Comparison of ENCODE assay signal across 8 cellular contexts in genomic region chr12:56315626-56316473, GRCh38. TPM values are rescaled to one million over a fixed set of nuclear protein-coding genes. Genes with fewer than 3 reads are reported as not detected.
A peak's percentile ranks its signal among the peaks of the same experiment; 100 is the strongest.
DNase-seq lines count a peak whose midpoint lies in the region; TF ChIP-seq lines count a peak whose summit lies in the region.

Gene CNPY2 (minus strand): TSS chr12:56315988. CDS start chr12:56315217, 771 bp downstream.

- H3K4me3 Mint-ChIP-seq in nephron = peak within 1 kb of the TSS; percentile 98 to 99 (median 99)
- peak within 1 kb of the TSS; percentile 98 for H3K4me3 Mint-ChIP-seq in stimulated activated naive CD8-positive, alpha-beta T cell treated with anti-CD3 and anti-CD28 coated beads, Interleukin-15, Interleukin-2, amounts not matched to agents 100 ng/mL and 50 ng/mL, for 24 hours

- TF ChIP-seq CTCF in fibroblast of the aortic adventitia (IDR thresholded peaks at IDR 0.05; ENCODE audit: insufficient read depth, low read length) (no peak), nephron (IDR thresholded peaks at IDR 0.05; ENCODE audit: unreplicated experiment in 3 of 3) (peak in 1 of 3 experiments; percentile 11)

- no peaks in the 10 kb centered on the region for H3K9me3 Mint-ChIP-seq in nephron
- no peaks in the 10 kb centered on the region for H3K9me3 Mint-ChIP-seq in stimulated activated naive CD8-positive, alpha-beta T cell treated with anti-CD3 and anti-CD28 coated beads, Interleukin-15, Interleukin-2, amounts not matched to agents 100 ng/mL and 50 ng/mL, for 24 hours

- no peaks in the 10 kb centered on the region for H3K27me3 ChIP-seq in H7 (ENCODE audit: control insufficient read depth, insufficient read depth, low read length)

- H3K4me3 ChIP-seq in H7 (ENCODE audit: insufficient read depth, low read depth, low read length) (peak within 1 kb of the TSS; percentile 99), fibroblast of the aortic adventitia (ENCODE audit: low read depth, low read length) (peak within 1 kb of the TSS; percentile 99)

- H3K36me3 Mint-ChIP-seq in nephron (ENCODE audit: low read depth) = peaks cover 23% of the 10 kb centered on the region
- H3K36me3 Mint-ChIP-seq in stimulated activated naive CD8-positive, alpha-beta T cell treated with anti-CD3 and anti-CD28 coated beads, Interleukin-15, Interleukin-2, amounts not matched to agents 100 ng/mL and 50 ng/mL, for 24 hours (ENCODE audit: low read depth) = peaks cover 25% of the 10 kb centered on the region

- H3K4me1 Mint-ChIP-seq in nephron = peaks cover 15% of the 10 kb centered on the region
- peaks cover 17% of the 10 kb centered on the region for H3K4me1 Mint-ChIP-seq in stimulated activated naive CD8-positive, alpha-beta T cell treated with anti-CD3 and anti-CD28 coated beads, Interleukin-15, Interleukin-2, amounts not matched to agents 100 ng/mL and 50 ng/mL, for 24 hours (ENCODE audit: low read depth)

- DNase-seq in ELR (ENCODE audit: low read depth) (peak; percentile 99), H7 (peak; percentile 97), M059J (ENCODE audit: low read depth) (peak; percentile 99), SHP77 (lab: John Stamatoyannopoulos, UW) (peak; percentile 98), fibroblast of the aortic adventitia (ENCODE audit: low read depth) (peak; percentile 96)
- DNase-seq in activated effector memory CD4-positive, alpha-beta T cell treated with Interleukin-2 at 50 U/mL for 16 hours = peak; percentile 86

- peak within 1 kb of the TSS; percentile 99 to 100 (median 100) for H3K27ac Mint-ChIP-seq in nephron
- peak within 1 kb of the TSS; percentile 98 for H3K27ac Mint-ChIP-seq in stimulated activated naive CD8-positive, alpha-beta T cell treated with anti-CD3 and anti-CD28 coated beads, Interleukin-15, Interleukin-2, amounts not matched to agents 100 ng/mL and 50 ng/mL, for 24 hours

- peaks cover 15% of the 10 kb centered on the region for H3K36me3 ChIP-seq in H7 (replicated peaks; ENCODE audit: control insufficient read depth, insufficient read depth, low read length)

- no peaks in the 10 kb centered on the region for H3K27me3 Mint-ChIP-seq in nephron (ENCODE audit: low read depth)
- H3K27me3 Mint-ChIP-seq in stimulated activated naive CD8-positive, alpha-beta T cell treated with anti-CD3 and anti-CD28 coated beads, Interleukin-15, Interleukin-2, amounts not matched to agents 100 ng/mL and 50 ng/mL, for 24 hours = no peaks in the 10 kb centered on the region

RNA-seq across cellular contexts. Expression of gene CNPY2, which starts in this region (rescaled TPM):
- total RNA-seq in H7 (2014; rRNA removed; shearing (Covaris generic)) = 108 and 129 TPM in 2 replicates
- total RNA-seq in M059J (2014; rRNA removed; shearing (Covaris generic)) = 182 and 223 TPM in 2 replicates
- 76.1 and 120 TPM in 2 replicates for total RNA-seq in fibroblast of the aortic adventitia (ENCODE audit: low replicate concordance)

Comparison
In these comparisons a context has a peak if more than half of its experiments do, and no peak if none do; other contexts are left out.
1. Peak in every context shown above with its lines: DNase-seq and H3K4me3 ChIP-seq.